19 cellular contexts compared by ENCODE assay signal in genomic region chr7:84848219-84848973, GRCh38.
A peak's percentile ranks its signal among the peaks of the same experiment; 100 is the strongest.
DNase-seq lines count a peak whose midpoint lies in the region; ATAC-seq, FAIRE-seq and TF ChIP-seq lines count a peak whose summit lies in the region.
"Had no signal": no experiment of that assay in that cellular context is flagged by ENCODE, and none has a peak within 500 bp of the region (broad histone marks: within the 10 kb centered on the region; RNA-seq: fewer than 3 reads in every experiment).

No MANE protein-coding gene starts in this region.

- no peaks in the 10 kb centered on the region for H3K36me3 ChIP-seq in SK-N-MC (ENCODE audit: insufficient read depth, low read length)
- H3K36me3 ChIP-seq in endothelial cell of umbilical vein (ENCODE audit: control insufficient read depth in 2 of 2, extremely low read depth in 1 of 2, insufficient read depth in 2 of 2, low read length in 2 of 2): no peaks in the 10 kb centered on the region
- H3K36me3 ChIP-seq: MG63 had no signal

- intact Hi-C loops in endothelial cell of umbilical vein (cut with micrococcal nuclease): no loop called here

- no peak for TF ChIP-seq POLR2A in endothelial cell of umbilical vein (IDR thresholded peaks at IDR 0.05; ENCODE audit: low read depth, low read length)

- no peak for TF ChIP-seq CTCF in endothelial cell of umbilical vein (IDR thresholded peaks at IDR 0.05; ENCODE audit: extremely low read depth in 1 of 2, insufficient read depth in 1 of 2, low read depth in 1 of 2, low read length in 2 of 2)

- H4K20me1 ChIP-seq in endothelial cell of umbilical vein (replicated peaks; ENCODE audit: control insufficient read depth, extremely low read depth, insufficient read depth, low read length): no peaks in the 10 kb centered on the region

- DNase-seq in NOMO-1 treated with DMSO at 0.1 percent for 48 hours (lab: John Stamatoyannopoulos, UW; ENCODE audit: unreplicated experiment): peak; percentile 46
- no peak for DNase-seq in NOMO-1 treated with dmso at 0.1 percent for 144 hours (lab: John Stamatoyannopoulos, UW; ENCODE audit: unreplicated experiment)
- DNase-seq in SK-N-MC (ENCODE audit: low read depth, low spot score): no peak
- peak; percentile 4 for DNase-seq in endothelial cell of umbilical vein (ENCODE audit: low read depth, low spot score)
- no peak for DNase-seq in activated effector memory CD4-positive, alpha-beta T cell treated with Interleukin-2 at 50 U/mL for 16 hours
- no peak for DNase-seq in DMS 273 (lab: John Stamatoyannopoulos, UW; ENCODE audit: unreplicated experiment)
- DNase-seq: DND-41, GF-D8, MG63, NCI-H1417 treated with DMSO at 0.1 percent for 48 hours, NCI-H2029, NCI-H2171 treated with DMSO at 0.1 percent for 48 hours, NCI-H774, RPMI8226 had no signal

- H3K4me2 ChIP-seq in endothelial cell of umbilical vein (ENCODE audit: insufficient read depth, low read length): no peak overlapping the region

- dilution Hi-C loops in endothelial cell of umbilical vein (cut with MboI; ENCODE audit: extremely low pct_ligation_motif_present, low sequenced_read_pairs): no loop called here

- ATAC-seq in HG03469 (IDR thresholded peaks at IDR 0.05; ENCODE audit: unreplicated experiment): no peak
- no peak for ATAC-seq in HG03025 (IDR thresholded peaks at IDR 0.05; ENCODE audit: low FRiP score, unreplicated experiment)

- H3K9me3 ChIP-seq in SK-N-MC (ENCODE audit: low read depth, low read length) (no peaks in the 10 kb centered on the region), endothelial cell of umbilical vein (replicated peaks; ENCODE audit: control insufficient read depth, insufficient read depth, low read length) (no peaks in the 10 kb centered on the region)
- H3K9me3 ChIP-seq: MG63 had no signal

- POLR2A ChIA-PET in endothelial cell of umbilical vein (lab: Charles Lee): no interaction called here

- no peak overlapping the region for H3K4me3 ChIP-seq in SK-N-MC
- H3K4me3 ChIP-seq in endothelial cell of umbilical vein (replicated peaks in 1 of 3; ENCODE audit: insufficient read depth in 1 of 3, low read depth in 1 of 3, low read length in 3 of 3): no peak overlapping the region
- H3K4me3 ChIP-seq: MG63 had no signal

- no peaks in the 10 kb centered on the region for H3K4me1 ChIP-seq in endothelial cell of umbilical vein (ENCODE audit: control insufficient read depth, extremely low read depth, insufficient read depth, low read length)

- no TSS peak for BruUV-seq in endothelial cell of umbilical vein (replicated peaks; lab: Mats Ljungman, UMichigan)

- no peaks in the 10 kb centered on the region for H3K27me3 ChIP-seq in endothelial cell of umbilical vein (ENCODE audit: control insufficient read depth in 2 of 2, insufficient read depth in 2 of 2, low read length in 2 of 2)
- H3K27me3 ChIP-seq: MG63 had no signal

- FAIRE-seq in endothelial cell of umbilical vein (lab: Jason Lieb, UNC): no peak
- FAIRE-seq: H1 had no signal

- no peaks in the 10 kb centered on the region for H3K9me1 ChIP-seq in endothelial cell of umbilical vein (replicated peaks; ENCODE audit: control insufficient read depth, extremely low read depth, insufficient read depth, low read length)

- no peak overlapping the region for H2AFZ ChIP-seq in endothelial cell of umbilical vein (ENCODE audit: low read depth, low read length)

- H3K79me2 ChIP-seq in endothelial cell of umbilical vein (ENCODE audit: control insufficient read depth, insufficient read depth, low read length): no peaks in the 10 kb centered on the region

- peak overlapping the region; percentile 34; the same call in 1 of the 2 replicates for H3K27ac ChIP-seq in SK-N-MC
- H3K27ac ChIP-seq in endothelial cell of umbilical vein (ENCODE audit: insufficient read depth, low read depth, low read length): no peak overlapping the region
- H3K27ac ChIP-seq: 22Rv1, C4-2B had no signal

- CTCF ChIA-PET in endothelial cell of umbilical vein (lab: Charles Lee): no interaction called here

- no peak overlapping the region for H3K9ac ChIP-seq in SK-N-MC (ENCODE audit: insufficient read length)
- H3K9ac ChIP-seq in endothelial cell of umbilical vein (replicated peaks; ENCODE audit: extremely low read depth, insufficient read depth, low read length): no peak overlapping the region

TF ChIP-seq in endothelial cell of umbilical vein, 7 proteins besides CTCF, POLR2A, EP300 and RAD21:
- TF ChIP-seq MYC (IDR thresholded peaks at IDR 0.05; ENCODE audit: low read depth, low read length) (no peak), GATA2 (IDR thresholded peaks at IDR 0.05; ENCODE audit: insufficient read depth, insufficient read length, low read depth, low read length) (no peak), JUN (IDR thresholded peaks at IDR 0.05; ENCODE audit: borderline replicate concordance, insufficient read depth, insufficient read length, low read depth) (no peak), MAX (IDR thresholded peaks at IDR 0.05; ENCODE audit: insufficient read depth, insufficient read length) (no peak), POLR2AphosphoS5 (IDR thresholded peaks at IDR 0.05; ENCODE audit: insufficient read depth, low read depth, low read length) (no peak), FOS (IDR thresholded peaks at IDR 0.05; ENCODE audit: borderline replicate concordance, insufficient read depth, low read length) (no peak), EZH2 (IDR thresholded peaks at IDR 0.05; ENCODE audit: borderline replicate concordance, low read depth, low read length, severe bottlenecking) (no peak)
TF ChIP-seq in endothelial cell of umbilical vein: peak in this region for 0.

Comparison
In these comparisons a context has a peak if more than half of its experiments do, and no peak if none do; other contexts are left out.
1. DNase-seq: peak in NOMO-1 treated with DMSO at 0.1 percent for 48 hours (single experiment) and endothelial cell of umbilical vein (single experiment); none in NOMO-1 treated with dmso at 0.1 percent for 144 hours (single experiment), SK-N-MC (single experiment), activated effector memory CD4-positive, alpha-beta T cell treated with Interleukin-2 at 50 U/mL for 16 hours (single experiment) and DMS 273 (single experiment).